12 cellular contexts compared by ENCODE assay signal in the genomic region with DNA sequence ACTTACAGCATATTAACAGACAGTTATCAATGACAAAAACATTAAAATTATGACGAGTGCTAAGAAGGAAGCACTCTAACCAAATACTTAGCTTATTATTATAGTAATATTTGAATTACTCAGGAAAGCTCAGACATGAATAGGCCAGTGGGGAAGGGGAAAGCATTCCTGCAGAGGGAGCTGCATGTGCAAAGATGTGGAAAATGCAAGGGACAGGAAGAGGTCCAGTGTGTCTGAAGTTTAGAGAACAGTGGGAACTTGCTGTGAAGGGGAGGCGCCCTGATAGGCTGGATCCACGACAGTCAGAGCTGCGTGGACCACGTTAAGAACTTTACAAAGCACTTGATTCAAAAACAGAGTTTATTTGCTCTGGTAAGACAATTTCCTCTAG. TPM values are rescaled to one million over a fixed set of nuclear protein-coding genes. Genes with fewer than 3 reads are reported as not detected.
A peak's percentile ranks its signal among the peaks of the same experiment; 100 is the strongest.
DNase-seq lines count a peak whose midpoint lies in the region; ATAC-seq and TF ChIP-seq lines count a peak whose summit lies in the region.
"Had no signal": no experiment of that assay in that cellular context is flagged by ENCODE, and none has a peak within 500 bp of the region (broad histone marks: within the 10 kb centered on the region; RNA-seq: fewer than 3 reads in every experiment).

No MANE protein-coding gene starts in this region.

- H3K27ac Mint-ChIP-seq in activated T-helper 2 cell treated with anti-CD3 and anti-CD28 coated beads, Interferon-gamma antibody, Interleukin-2, Interleukin-4, amounts not matched to agents 10 μg/mL and 5 μg/mL and 100 μg/mL, durations not matched to agents 14 hours and 24 hours and 36 hours: no peak overlapping the region

- H3K27me3 ChIP-seq in heart left ventricle (peaks cover 0 to 23% (median 0%) of the 10 kb centered on the region in 9 donors), Panc1 (ENCODE audit: control insufficient read depth, insufficient read depth, low read length) (peaks cover 10% of the 10 kb centered on the region; the same call in 1 of the 2 replicates), foreskin keratinocyte (peaks cover 4% of the 10 kb centered on the region), upper lobe of right lung (no peaks in the 10 kb centered on the region)

- H3K9me3 Mint-ChIP-seq in activated T-helper 2 cell treated with anti-CD3 and anti-CD28 coated beads, Interferon-gamma antibody, Interleukin-2, Interleukin-4, amounts not matched to agents 10 μg/mL and 5 μg/mL and 100 μg/mL, durations not matched to agents 14 hours and 24 hours and 36 hours: no peaks in the 10 kb centered on the region
- H3K9me3 Mint-ChIP-seq: activated CD4-positive, alpha-beta T cell treated with anti-CD3 and anti-CD28 coated beads, Interleukin-2, amount 10 ng/mL, durations not matched to agents 24 days and 14 days; central memory CD8-positive, alpha-beta T cell had no signal

- no peak for DNase-seq in heart left ventricle
- DNase-seq in Right ventricle myocardium inferior (ENCODE audit: missing footprints): no peak
- DNase-seq in Panc1 (ENCODE audit: low read depth, low spot score): no peak
- DNase-seq in foreskin keratinocyte: no peak
- no peak for DNase-seq in upper lobe of right lung
- DNase-seq in activated T-helper 2 cell treated with anti-CD3 and anti-CD28 coated beads, Interferon-gamma antibody, Interleukin-2, Interleukin-4, amounts not matched to agents 10 μg/mL and 5 μg/mL and 100 μg/mL, durations not matched to agents 14 hours and 24 hours and 36 hours (ENCODE audit: low spot score): no peak
- no peak for DNase-seq in NCI-H2196 (lab: John Stamatoyannopoulos, UW; ENCODE audit: unreplicated experiment)
- DNase-seq: H7, MM.1S had no signal

- BruUV-seq in Panc1 (replicated peaks; lab: Mats Ljungman, UMichigan): no TSS peak

- in situ Hi-C loops in Panc1 (cut with HindIII; ENCODE audit: low pct_unique_long_range_greater_than_20kb, low sequenced_read_pairs): no loop called here

- peaks cover 7% of the 10 kb centered on the region for H3K4me1 Mint-ChIP-seq in activated T-helper 2 cell treated with anti-CD3 and anti-CD28 coated beads, Interferon-gamma antibody, Interleukin-2, Interleukin-4, amounts not matched to agents 10 μg/mL and 5 μg/mL and 100 μg/mL, durations not matched to agents 14 hours and 24 hours and 36 hours (ENCODE audit: low read depth)

- peaks cover 27% of the 10 kb centered on the region for H3K27me3 Mint-ChIP-seq in activated T-helper 2 cell treated with anti-CD3 and anti-CD28 coated beads, Interferon-gamma antibody, Interleukin-2, Interleukin-4, amounts not matched to agents 10 μg/mL and 5 μg/mL and 100 μg/mL, durations not matched to agents 14 hours and 24 hours and 36 hours (ENCODE audit: low read depth)

- TF ChIP-seq CTCF in heart left ventricle (IDR thresholded peaks at IDR 0.05) (peak in 3 of 12 donors; percentile 8 to 28 (median 27)), Panc1 (IDR thresholded peaks at IDR 0.05) (peak; percentile 49), foreskin keratinocyte (conservative IDR thresholded peaks at IDR 0.05) (peak; percentile 33), upper lobe of right lung (IDR thresholded peaks at IDR 0.05) (no peak)

- WGBS in heart left ventricle, 4 donors: 23 to 44% (median 38%) methylated on average over 5 of the region's 5 CpGs

- intact Hi-C loops in heart left ventricle (cut with DNase I): loop anchor here in 5 of 10 donors (5.0 to 10.0 kb wide), 4 partner anchors 99 to 229 kb away; a partner anchor contains a TSS
- intact Hi-C loops in Right ventricle myocardium inferior (cut with DNase I): no loop called here
- intact Hi-C loops in Panc1 (cut with micrococcal nuclease; ENCODE audit: unreplicated experiment): no loop called here
- intact Hi-C loops in upper lobe of right lung (cut with DNase I): loop anchor here (10.0 kb wide), 1 partner anchor 59 kb away; no protein-coding TSS in a partner anchor
- intact Hi-C loops in activated T-helper 2 cell treated with anti-CD3 and anti-CD28 coated beads, Interferon-gamma antibody, Interleukin-2, Interleukin-4, amounts not matched to agents 10 μg/mL and 5 μg/mL and 100 μg/mL, durations not matched to agents 14 hours and 24 hours and 36 hours (cut with micrococcal nuclease): no loop called here

- H3K4me3 ChIP-seq in heart left ventricle: peak overlapping the region in 7 of 12 donors; percentile 65 to 98 (median 86)
- peak overlapping the region; percentile 70 to 92 for H3K4me3 ChIP-seq in Panc1 (ENCODE audit: low read depth in 2 of 2, low read length in 2 of 2)
- H3K4me3 ChIP-seq in upper lobe of right lung: peak overlapping the region; percentile 98

- POLR2A ChIA-PET in Panc1 (lab: Charles Lee): interaction anchor here (0.7 kb wide), 1 partner anchor 1553 kb away, joined by 14 read pairs; no protein-coding TSS in a partner anchor

- H3K36me3 ChIP-seq in heart left ventricle: no peaks in the 10 kb centered on the region
- no peaks in the 10 kb centered on the region for H3K36me3 ChIP-seq in Panc1 (ENCODE audit: control insufficient read depth, insufficient read depth, low read length)
- no peaks in the 10 kb centered on the region for H3K36me3 ChIP-seq in upper lobe of right lung

- H3K4me1 ChIP-seq in heart left ventricle: peaks cover 0 to 19% (median 8%) of the 10 kb centered on the region in 12 donors
- peaks cover 6% of the 10 kb centered on the region; the same call in 1 of the 2 replicates for H3K4me1 ChIP-seq in Panc1 (ENCODE audit: control insufficient read depth, insufficient read depth, low read length)
- H3K4me1 ChIP-seq in foreskin keratinocyte: peaks cover 7% of the 10 kb centered on the region
- peaks cover 6% of the 10 kb centered on the region for H3K4me1 ChIP-seq in upper lobe of right lung

- H3K4me3 Mint-ChIP-seq in activated T-helper 2 cell treated with anti-CD3 and anti-CD28 coated beads, Interferon-gamma antibody, Interleukin-2, Interleukin-4, amounts not matched to agents 10 μg/mL and 5 μg/mL and 100 μg/mL, durations not matched to agents 14 hours and 24 hours and 36 hours (ENCODE audit: low read depth): no peak overlapping the region
- H3K4me3 Mint-ChIP-seq: activated CD4-positive, alpha-beta T cell treated with anti-CD3 and anti-CD28 coated beads, Interleukin-2, amount 10 ng/mL, durations not matched to agents 24 days and 14 days had no signal

- no peak for TF ChIP-seq POLR2A in heart left ventricle (IDR thresholded peaks at IDR 0.05)

- H3K36me3 Mint-ChIP-seq in activated T-helper 2 cell treated with anti-CD3 and anti-CD28 coated beads, Interferon-gamma antibody, Interleukin-2, Interleukin-4, amounts not matched to agents 10 μg/mL and 5 μg/mL and 100 μg/mL, durations not matched to agents 14 hours and 24 hours and 36 hours (ENCODE audit: low read depth): no peaks in the 10 kb centered on the region

- no peaks in the 10 kb centered on the region for H3K9me3 ChIP-seq in heart left ventricle
- no peaks in the 10 kb centered on the region for H3K9me3 ChIP-seq in Panc1 (ENCODE audit: control insufficient read depth, insufficient read depth, low read depth, low read length)
- H3K9me3 ChIP-seq in upper lobe of right lung: no peaks in the 10 kb centered on the region

- no peak overlapping the region for H3K27ac ChIP-seq in heart left ventricle
- H3K27ac ChIP-seq in Panc1 (ENCODE audit: low read length): no peak overlapping the region
- H3K27ac ChIP-seq in foreskin keratinocyte: no peak overlapping the region
- H3K27ac ChIP-seq in upper lobe of right lung: no peak overlapping the region

- ATAC-seq in heart left ventricle (no peak), Right ventricle myocardium inferior (no peak), Panc1 (no peak), foreskin keratinocyte (no peak), upper lobe of right lung (no peak), HG02884 (IDR thresholded peaks at IDR 0.05; ENCODE audit: unreplicated experiment) (no peak)

- CTCF ChIA-PET in Panc1 (lab: Charles Lee): interaction anchor here (0.7 to 2.0 kb wide), 3 partner anchors 22 to 1756 kb away, joined by 3 to 16 read pairs (median 5); no protein-coding TSS in a partner anchor

RNA-seq across cellular contexts. Expression of a gene that starts 1.2 kb away (rescaled TPM):
- total RNA-seq in heart left ventricle: 1 to 10 TPM; 1.3 to 8.7 (median 5.0) TPM
- 1 to 10 TPM; 1.4 to 3.1 TPM for polyA plus RNA-seq in heart left ventricle
- total RNA-seq in Right ventricle myocardium inferior: 6.1 TPM
- 14.8 TPM for total RNA-seq in Panc1 (2021; ENCODE audit: unreplicated experiment)
- polyA plus RNA-seq in Panc1 (2012; ENCODE audit: insufficient read length): 4.9 TPM
- total RNA-seq in foreskin keratinocyte: 10.2 and 11.3 TPM in 2 replicates
- 2.1 and 2.9 TPM in 2 replicates for polyA plus RNA-seq in foreskin keratinocyte
- total RNA-seq in upper lobe of right lung: 13.1 TPM
- total RNA-seq in activated T-helper 2 cell treated with anti-CD3 and anti-CD28 coated beads, Interferon-gamma antibody, Interleukin-2, Interleukin-4, amounts not matched to agents 10 μg/mL and 5 μg/mL and 100 μg/mL, durations not matched to agents 14 hours and 24 hours and 36 hours: 20.5 and 23.7 TPM in 2 replicates

RNA-seq across cellular contexts. Expression of a gene that starts 16.2 kb away (rescaled TPM):
- total RNA-seq in heart left ventricle: 1 to 10 TPM in 5 of 9 donors, under 1 TPM in 4; 0.28 to 2.6 (median 1.3) TPM
- under 1 TPM; 0.30 to 0.38 TPM for polyA plus RNA-seq in heart left ventricle
- 0.62 TPM for total RNA-seq in Right ventricle myocardium inferior
- total RNA-seq in Panc1 (2021; ENCODE audit: unreplicated experiment): not detected
- polyA plus RNA-seq in Panc1 (2012; ENCODE audit: insufficient read length): not detected
- 0.03 and 0.11 TPM in 2 replicates for total RNA-seq in foreskin keratinocyte
- 0.02 and 0.04 TPM in 2 replicates for polyA plus RNA-seq in foreskin keratinocyte
- 3.5 TPM for total RNA-seq in upper lobe of right lung
- total RNA-seq in activated T-helper 2 cell treated with anti-CD3 and anti-CD28 coated beads, Interferon-gamma antibody, Interleukin-2, Interleukin-4, amounts not matched to agents 10 μg/mL and 5 μg/mL and 100 μg/mL, durations not matched to agents 14 hours and 24 hours and 36 hours: 10.2 and 11.7 TPM in 2 replicates
- total RNA-seq: H7 had no signal
